In genomic region chr15:85753791-85754452, GRCh38 we compare ENCODE assay signal across 16 cellular contexts. TPM values are rescaled to one million over a fixed set of nuclear protein-coding genes. Genes with fewer than 3 reads are reported as not detected.
A peak's percentile ranks its signal among the peaks of the same experiment; 100 is the strongest.
DNase-seq lines count a peak whose midpoint lies in the region; ATAC-seq and TF ChIP-seq lines count a peak whose summit lies in the region.
"Had no signal": no experiment of that assay in that cellular context is flagged by ENCODE, and none has a peak within 500 bp of the region (broad histone marks: within the 10 kb centered on the region; RNA-seq: fewer than 3 reads in every experiment).

No MANE protein-coding gene starts in this region.

- H3K36me3 Mint-ChIP-seq in central memory CD8-positive, alpha-beta T cell (ENCODE audit: insufficient read depth): peaks cover 19% of the 10 kb centered on the region
- H3K36me3 Mint-ChIP-seq in neural progenitor cell: peaks cover 23% of the 10 kb centered on the region
- H3K36me3 Mint-ChIP-seq in activated CD4-positive, alpha-beta memory T cell treated with anti-CD3 and anti-CD28 coated beads, Interleukin-2, amount 10 ng/mL, durations not matched to agents 7 days and 5 days (ENCODE audit: low read depth): peaks cover 8% of the 10 kb centered on the region

- in situ Hi-C loops in KBM-7 (cut with MboI; ENCODE audit: low pct_unique_long_range_greater_than_20kb, low sequenced_read_pairs): no loop called here

- peak overlapping the region; percentile 74 for H3K27ac Mint-ChIP-seq in central memory CD8-positive, alpha-beta T cell (ENCODE audit: low read depth)
- H3K27ac Mint-ChIP-seq in neural progenitor cell: peak overlapping the region; percentile 98
- H3K27ac Mint-ChIP-seq in activated CD4-positive, alpha-beta memory T cell treated with anti-CD3 and anti-CD28 coated beads, Interleukin-2, amount 10 ng/mL, durations not matched to agents 7 days and 5 days: no peak overlapping the region

- peaks cover 48% of the 10 kb centered on the region for H3F3A ChIP-seq in neural progenitor cell (ENCODE audit: low read depth)

- no peaks in the 10 kb centered on the region for H3K27me3 Mint-ChIP-seq in central memory CD8-positive, alpha-beta T cell
- H3K27me3 Mint-ChIP-seq in neural progenitor cell (ENCODE audit: insufficient read depth, low read depth): peaks cover 7% of the 10 kb centered on the region
- H3K27me3 Mint-ChIP-seq in activated CD4-positive, alpha-beta memory T cell treated with anti-CD3 and anti-CD28 coated beads, Interleukin-2, amount 10 ng/mL, durations not matched to agents 7 days and 5 days: no peaks in the 10 kb centered on the region
- H3K27me3 Mint-ChIP-seq: activated naive CD8-positive, alpha-beta T cell treated with anti-CD3 and anti-CD28 coated beads, Interleukin-2, amount 50 U/mL, for 24 hours had no signal

- H3K79me2 ChIP-seq in neural progenitor cell (ENCODE audit: low read depth): no peaks in the 10 kb centered on the region

- no peaks in the 10 kb centered on the region for H3K9me3 ChIP-seq in neural progenitor cell (ENCODE audit: low read depth)
- H3K9me3 ChIP-seq: mucosa of descending colon, testis had no signal

- H3K4me1 ChIP-seq in neural progenitor cell: peaks cover 40% of the 10 kb centered on the region

- POLR2A ChIA-PET in activated CD4-positive, alpha-beta memory T cell treated with anti-CD3 and anti-CD28 coated beads, Interleukin-2, amount 10 ng/mL, durations not matched to agents 7 days and 5 days (lab: Charles Lee): interaction anchor here (2.0 kb wide), 1 partner anchor 40 kb away, joined by 5 read pairs; the partner anchor contains the start of gene KLHL25

- H2AFZ ChIP-seq in neural progenitor cell (replicated peaks): no peak overlapping the region

- no peak overlapping the region for H3K9ac ChIP-seq in neural progenitor cell

- no peaks in the 10 kb centered on the region for H3K36me3 ChIP-seq in neural progenitor cell

- peak; percentile 17 for DNase-seq in CD1c-positive myeloid dendritic cell (ENCODE audit: extremely low spot score)
- peak; percentile 53 for DNase-seq in KBM-7
- no peak for DNase-seq in central memory CD8-positive, alpha-beta T cell (ENCODE audit: low spot score in 2 of 2)
- DNase-seq in neural progenitor cell (ENCODE audit: low spot score): no peak
- no peak for DNase-seq in NCI-H1436 (lab: John Stamatoyannopoulos, UW)
- no peak for DNase-seq in activated CD4-positive, alpha-beta memory T cell treated with anti-CD3 and anti-CD28 coated beads, Interleukin-2, amount 10 ng/mL, durations not matched to agents 7 days and 5 days
- DNase-seq in nucleus accumbens (lab: John Stamatoyannopoulos, UW): no peak
- DNase-seq: activated CD4-positive, alpha-beta T cell treated with anti-CD3 and anti-CD28 coated beads for 48 hours; activated naive CD8-positive, alpha-beta T cell treated with anti-CD3 and anti-CD28 coated beads, Interleukin-2, amount 50 U/mL, for 24 hours; caudate nucleus; GF-D8; mucosa of descending colon; NCI-H2029 treated with DMSO at 0.1 percent for 48 hours; NCI-H510A treated with DMSO at 0.1 percent for 48 hours; testis had no signal

- no peaks in the 10 kb centered on the region for H4K20me1 ChIP-seq in neural progenitor cell (ENCODE audit: low read depth)

- CTCF ChIA-PET in activated CD4-positive, alpha-beta memory T cell treated with anti-CD3 and anti-CD28 coated beads, Interleukin-2, amount 10 ng/mL, durations not matched to agents 7 days and 5 days (lab: Charles Lee): interaction anchor here (0.6 kb wide), 1 partner anchor 41 kb away, joined by 3 read pairs; no protein-coding TSS in a partner anchor

- H3K4me2 ChIP-seq in neural progenitor cell: no peak overlapping the region

- no peaks in the 10 kb centered on the region for H3K27me3 ChIP-seq in neural progenitor cell
- H3K27me3 ChIP-seq: testis had no signal

- no peak overlapping the region for H3K4me3 ChIP-seq in neural progenitor cell
- H3K4me3 ChIP-seq: mucosa of descending colon, testis had no signal

- H3K9me3 Mint-ChIP-seq in central memory CD8-positive, alpha-beta T cell: no peaks in the 10 kb centered on the region
- H3K9me3 Mint-ChIP-seq in neural progenitor cell: no peaks in the 10 kb centered on the region
- H3K9me3 Mint-ChIP-seq in activated CD4-positive, alpha-beta memory T cell treated with anti-CD3 and anti-CD28 coated beads, Interleukin-2, amount 10 ng/mL, durations not matched to agents 7 days and 5 days: no peaks in the 10 kb centered on the region
- H3K9me3 Mint-ChIP-seq: activated naive CD8-positive, alpha-beta T cell treated with anti-CD3 and anti-CD28 coated beads, Interleukin-2, amount 50 U/mL, for 24 hours had no signal

- H3K4me3 Mint-ChIP-seq in central memory CD8-positive, alpha-beta T cell: no peak overlapping the region
- H3K4me3 Mint-ChIP-seq in neural progenitor cell: no peak overlapping the region
- H3K4me3 Mint-ChIP-seq in activated CD4-positive, alpha-beta memory T cell treated with anti-CD3 and anti-CD28 coated beads, Interleukin-2, amount 10 ng/mL, durations not matched to agents 7 days and 5 days: no peak overlapping the region
- H3K4me3 Mint-ChIP-seq: activated naive CD8-positive, alpha-beta T cell treated with anti-CD3 and anti-CD28 coated beads, Interleukin-2, amount 50 U/mL, for 24 hours had no signal

- no peak for TF ChIP-seq CTCF in neural progenitor cell (IDR thresholded peaks at IDR 0.05)

- no peak overlapping the region for H3K27ac ChIP-seq in neural progenitor cell
- H3K27ac ChIP-seq: testis had no signal

- ATAC-seq in central memory CD8-positive, alpha-beta T cell (replicated peaks; ENCODE audit: extremely low read depth, poor library complexity, severe bottlenecking): no peak
- ATAC-seq: activated naive CD8-positive, alpha-beta T cell treated with anti-CD3 and anti-CD28 coated beads, Interleukin-2, amount 50 U/mL, for 24 hours; left colon; mucosa of descending colon had no signal

- peaks cover 14% of the 10 kb centered on the region for H3K4me1 Mint-ChIP-seq in central memory CD8-positive, alpha-beta T cell
- H3K4me1 Mint-ChIP-seq in neural progenitor cell: peaks cover 59% of the 10 kb centered on the region
- H3K4me1 Mint-ChIP-seq in activated CD4-positive, alpha-beta memory T cell treated with anti-CD3 and anti-CD28 coated beads, Interleukin-2, amount 10 ng/mL, durations not matched to agents 7 days and 5 days: peaks cover 2% of the 10 kb centered on the region

RNA-seq across cellular contexts. Expression of gene KLHL25, which starts 40.8 kb away (rescaled TPM):
- total RNA-seq in neural progenitor cell (ENCODE audit: low replicate concordance): 12.1 and 25.3 TPM in 2 replicates
- 1 to 10 TPM; 4.3 to 4.4 TPM for total RNA-seq in activated CD4-positive, alpha-beta memory T cell treated with anti-CD3 and anti-CD28 coated beads, Interleukin-2, amount 10 ng/mL, durations not matched to agents 7 days and 5 days

Comparison
In these comparisons a context has a peak if more than half of its experiments do, and no peak if none do; other contexts are left out.
1. DNase-seq: peak in CD1c-positive myeloid dendritic cell (single experiment) and KBM-7 (single experiment); none in central memory CD8-positive, alpha-beta T cell (0 of 2), neural progenitor cell (single experiment), NCI-H1436 (single experiment), activated CD4-positive, alpha-beta memory T cell treated with anti-CD3 and anti-CD28 coated beads, Interleukin-2, amount 10 ng/mL, durations not matched to agents 7 days and 5 days (single experiment) and nucleus accumbens (0 of 56).